In genomic region chr9:35604578-35605335, GRCh38 we compare ENCODE assay signal across 1 cellular context.
TF ChIP-seq lines count a peak whose summit lies in the region.

Gene TESK1, plus strand, starts transcription at chr9:35605262. Its CDS starts 358 bp downstream, at chr9:35605620.

TF ChIP-seq in HepG2, 621 proteins besides CTCF, POLR2A, EP300 and RAD21 (continued from another document and continues in another):
- TF ChIP-seq ZNF407 (CRISPR knock-in tag; IDR thresholded peaks at IDR 0.05; ENCODE audit: not compliant biosample characterization): no peak
- no peak for TF ChIP-seq FOXO1 (CRISPR knock-in tag; IDR thresholded peaks at IDR 0.05)
- TF ChIP-seq ZNF724P (CRISPR knock-in tag; IDR thresholded peaks at IDR 0.05; ENCODE audit: borderline replicate concordance): no peak
- no peak for TF ChIP-seq LRRFIP1 (CRISPR knock-in tag; conservative IDR thresholded peaks at IDR 0.05)
- no peak; the same call in 1 of the 2 replicates for TF ChIP-seq ZNF639 (CRISPR knock-in tag; conservative IDR thresholded peaks at IDR 0.05)
- TF ChIP-seq MIXL1 (CRISPR knock-in tag; IDR thresholded peaks at IDR 0.05): no peak
- TF ChIP-seq SALL2 (CRISPR knock-in tag; IDR thresholded peaks at IDR 0.05): 0 out of 2 replicates have a peak, but pooled peaks have one; percentile 29
- no peak for TF ChIP-seq ZNF674 (CRISPR knock-in tag; IDR thresholded peaks at IDR 0.05; ENCODE audit: low read depth)
- no peak for TF ChIP-seq ZNF501 (CRISPR knock-in tag; IDR thresholded peaks at IDR 0.05)
- TF ChIP-seq ISX (CRISPR knock-in tag; conservative IDR thresholded peaks at IDR 0.05): 0 out of 2 replicates have a peak, but pooled peaks have one; percentile 60
- no peak for TF ChIP-seq MLLT10 (CRISPR knock-in tag; IDR thresholded peaks at IDR 0.05)
- 0 out of 2 replicates have a peak, but pooled peaks have one; percentile 22 for TF ChIP-seq RXRB (CRISPR knock-in tag; IDR thresholded peaks at IDR 0.05; ENCODE audit: borderline replicate concordance)
- TF ChIP-seq ZNF83 (CRISPR knock-in tag; IDR thresholded peaks at IDR 0.05; ENCODE audit: borderline replicate concordance): no peak
- no peak for TF ChIP-seq ZNF124 (CRISPR knock-in tag; IDR thresholded peaks at IDR 0.05)
- TF ChIP-seq CBX5 (CRISPR knock-in tag; IDR thresholded peaks at IDR 0.05; ENCODE audit: borderline replicate concordance): no peak
- peak; percentile 24; the same call in 1 of the 2 replicates for TF ChIP-seq IRF9 (CRISPR knock-in tag; IDR thresholded peaks at IDR 0.05; ENCODE audit: borderline replicate concordance)
- no peak for TF ChIP-seq MTERF4 (CRISPR knock-in tag; IDR thresholded peaks at IDR 0.05)
- no peak for TF ChIP-seq LCORL (IDR thresholded peaks at IDR 0.05)
- no peak for TF ChIP-seq LCORL (CRISPR knock-in tag; IDR thresholded peaks at IDR 0.05)
- no peak for TF ChIP-seq ZNF414 (CRISPR knock-in tag; IDR thresholded peaks at IDR 0.05)
- no peak for TF ChIP-seq ZNF235 (CRISPR knock-in tag; IDR thresholded peaks at IDR 0.05; ENCODE audit: borderline replicate concordance)
- TF ChIP-seq ZBTB33 (CRISPR knock-in tag; IDR thresholded peaks at IDR 0.05): no peak
- TF ChIP-seq TAF15 (IDR thresholded peaks at IDR 0.05; ENCODE audit: low read depth, low read length, poor library complexity, severe bottlenecking): no peak
- no peak for TF ChIP-seq ZBTB7B (CRISPR knock-in tag; IDR thresholded peaks at IDR 0.05)
- TF ChIP-seq ZNF3 (CRISPR knock-in tag; IDR thresholded peaks at IDR 0.05): no peak
- TF ChIP-seq ZNF839 (CRISPR knock-in tag; IDR thresholded peaks at IDR 0.05; ENCODE audit: borderline replicate concordance): no peak
- TF ChIP-seq ZBTB10 (CRISPR knock-in tag; IDR thresholded peaks at IDR 0.05; ENCODE audit: borderline replicate concordance): no peak
- TF ChIP-seq MYPOP (CRISPR knock-in tag; IDR thresholded peaks at IDR 0.05): no peak
- 0 out of 2 replicates have a peak, but pooled peaks have one; percentile 37 for TF ChIP-seq CSRNP1 (CRISPR knock-in tag; IDR thresholded peaks at IDR 0.05)
- no peak for TF ChIP-seq ZNF598 (CRISPR knock-in tag; IDR thresholded peaks at IDR 0.05; ENCODE audit: borderline replicate concordance)
- TF ChIP-seq SMYD3 (CRISPR knock-in tag; IDR thresholded peaks at IDR 0.05): no peak
- no peak for TF ChIP-seq XRCC5 (optimal IDR thresholded peaks at IDR 0.05; ENCODE audit: low read length)
- peak; percentile 12; the same call in 1 of the 2 replicates for TF ChIP-seq STAG1 (CRISPR knock-in tag; IDR thresholded peaks at IDR 0.05)
- no peak for TF ChIP-seq POLR2G (IDR thresholded peaks at IDR 0.05; ENCODE audit: low read depth, low read length)
- TF ChIP-seq NFYB (CRISPR knock-in tag; IDR thresholded peaks at IDR 0.05): no peak
- TF ChIP-seq THAP11 (CRISPR knock-in tag; IDR thresholded peaks at IDR 0.05): peak; percentile 38; the same call in 1 of the 2 replicates
- TF ChIP-seq ZFY (CRISPR knock-in tag; IDR thresholded peaks at IDR 0.05): peak; percentile 75
